In genomic region chr12:48993787-48994186, GRCh38 we compare ENCODE assay signal across 30 cellular contexts. TPM values are rescaled to one million over a fixed set of nuclear protein-coding genes. Genes with fewer than 3 reads are reported as not detected.
"Had no signal": no experiment of that assay in that cellular context is flagged by ENCODE, and none has a peak within 500 bp of the region (broad histone marks: within the 10 kb centered on the region; RNA-seq: fewer than 3 reads in every experiment).

No MANE protein-coding gene starts in this region.

- ATAC-seq: activated CD4-positive, alpha-beta T cell treated with anti-CD3 and anti-CD28 coated beads for 36 hours; activated CD8-positive, alpha-beta memory T cell treated with anti-CD3 and anti-CD28 coated beads, Interleukin-2, amount 10 ng/mL, durations not matched to agents 7 days and 5 days; activated CD8-positive, alpha-beta T cell treated with anti-CD3 and anti-CD28 coated beads, Interleukin-2, amount 10 ng/mL, durations not matched to agents 7 days and 5 days; activated naive CD4-positive, alpha-beta T cell treated with anti-CD3 and anti-CD28 coated beads, Interleukin-2, amount 50 U/mL, for 72 hours; left colon; pancreas; stimulated activated naive B cell treated with anti-CD40 and anti-IgM and Interleukin-4, amounts not matched to agents 10 μg/mL and 1 μg/mL and 100 μg/mL, for 72 hours had no signal

- FAIRE-seq: endometrium, kidney, pancreas had no signal

- H3K9me3 ChIP-seq: breast epithelium, pancreas, prostate gland, tibial nerve had no signal

- DNase-seq: activated CD4-positive, alpha-beta T cell treated with anti-CD3 and anti-CD28 coated beads for 36 hours; activated CD4-positive, CD25-positive, alpha-beta regulatory T cell; activated CD8-positive, alpha-beta memory T cell treated with anti-CD3 and anti-CD28 coated beads, Interleukin-2, amount 10 ng/mL, durations not matched to agents 7 days and 5 days; activated CD8-positive, alpha-beta T cell treated with anti-CD3 and anti-CD28 coated beads, Interleukin-2, amount 10 ng/mL, durations not matched to agents 7 days and 5 days; activated T-cell treated with anti-CD3 and anti-CD28 coated beads, Interleukin-2, amount 50 U/mL, for 48 hours; dermis blood vessel endothelial cell; effector CD8-positive, alpha-beta T cell; erythroblast; head of caudate nucleus; hippocampal formation; kidney; left colon; mammary epithelial cell; naive B cell; nephron progenitor cell; pancreas; stimulated activated CD4-positive, alpha-beta T cell treated with anti-CD3 and anti-CD28 coated beads, Interleukin-15, amount 100 ng/mL, for 24 hours; stimulated activated CD4-positive, alpha-beta T cell treated with anti-CD3 and anti-CD28 coated beads, Interleukin-2, amount 100 ng/mL, for 24 hours; stimulated activated naive B cell treated with anti-CD40 and anti-IgM and Interleukin-4, amounts not matched to agents 10 μg/mL and 1 μg/mL and 100 μg/mL, for 72 hours had no signal

- H3K4me3 ChIP-seq: breast epithelium, pancreas, prostate gland, tibial nerve had no signal

- H3K27me3 ChIP-seq: pancreas had no signal

- H3K27ac ChIP-seq: breast epithelium, pancreas, prostate gland, tibial nerve had no signal

- H3K36me3 ChIP-seq: breast epithelium, pancreas, prostate gland, tibial nerve had no signal

RNA-seq across cellular contexts. Expression of gene DDN, which starts 5.4 kb away (rescaled TPM):
- total RNA-seq: kidney, tibial nerve had no signal
- polyA plus RNA-seq: liver had no signal

RNA-seq across cellular contexts. Expression of gene WNT1, which starts 15.7 kb away (rescaled TPM):
- total RNA-seq: activated CD4-positive, alpha-beta T cell treated with anti-CD3 and anti-CD28 coated beads for 36 hours; breast epithelium; dermis blood vessel endothelial cell; fibroblast of lung; fibroblast of villous mesenchyme; kidney; left colon; liver; mammary epithelial cell; mesothelial cell of epicardium; pancreas; prostate gland; temporal lobe; tibial nerve; ureter had no signal
- polyA plus RNA-seq: fibroblast of lung, liver, mammary epithelial cell, pancreas had no signal

RNA-seq across cellular contexts. Expression of gene WNT10B, which starts 22.3 kb away (rescaled TPM):
- total RNA-seq: dermis blood vessel endothelial cell, fibroblast of villous mesenchyme had no signal
